Comparison of ENCODE assay signal across 17 cellular contexts in the genomic region with DNA sequence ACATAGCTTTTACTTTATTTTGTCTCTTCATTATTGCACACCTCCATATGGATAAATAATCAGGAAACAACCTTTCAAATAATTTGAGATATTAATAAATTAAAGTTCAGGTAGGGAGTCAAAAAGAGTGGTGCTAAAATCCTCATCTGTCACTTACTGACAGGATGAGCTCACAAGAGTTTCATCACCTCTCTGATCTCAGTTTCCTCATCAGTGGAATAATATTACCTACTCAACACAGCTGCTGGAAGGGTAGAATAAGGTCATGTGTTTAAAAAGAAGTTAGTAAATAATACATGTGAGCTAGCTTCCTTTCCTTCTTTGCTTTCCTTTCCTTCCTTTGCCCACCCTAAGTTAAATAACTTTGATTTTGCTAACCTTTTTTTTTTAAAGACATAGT.
"Had no signal": no experiment of that assay in that cellular context is flagged by ENCODE, and none has a peak within 500 bp of the region (broad histone marks: within the 10 kb centered on the region; RNA-seq: fewer than 3 reads in every experiment).

No MANE protein-coding gene starts in this region.

- H3K27me3 ChIP-seq: left lung, thyroid gland had no signal

- H3K9me3 ChIP-seq: left lung, thyroid gland had no signal

- FAIRE-seq: frontal cortex, kidney had no signal

- H3K4me1 ChIP-seq: left lung, thyroid gland had no signal

- ATAC-seq: activated CD4-positive, CD25-positive, alpha-beta regulatory T cell treated with anti-CD3 and anti-CD28 coated beads, Interleukin-2, amount 50 U/mL, for 24 hours; activated T-cell treated with anti-CD3 and anti-CD28 coated beads, Interleukin-2, amount 50 U/mL, for 4 hours; left lung had no signal

- H3K27ac ChIP-seq: cardiac muscle cell, left lung, thyroid gland had no signal

- DNase-seq: activated CD4-positive, alpha-beta T cell treated with anti-CD3 and anti-CD28 coated beads, Interleukin-2, amount 10 ng/mL, durations not matched to agents 7 days and 5 days; activated CD8-positive, alpha-beta memory T cell treated with anti-CD3 and anti-CD28 coated beads, Interleukin-2, amount 50 U/mL, for 4 hours; activated effector memory CD4-positive, alpha-beta T cell treated with Interleukin-2 at 50 U/mL for 16 hours; activated T-cell treated with anti-CD3 and anti-CD28 coated beads, Interleukin-2, amount 50 U/mL, for 4 hours; endodermal cell; erythroblast; head of caudate nucleus; kidney; left lung; mammary epithelial cell; occipital lobe; stimulated activated CD4-positive, alpha-beta T cell treated with anti-CD3 and anti-CD28 coated beads, Interleukin-2, amount 100 ng/mL, for 24 hours; stimulated activated naive CD4-positive, alpha-beta T cell treated with Interleukin-2 at 50 U/mL for 16 hours; thyroid gland had no signal

- H3K36me3 ChIP-seq: cardiac muscle cell, left lung, thyroid gland had no signal

- H3K4me3 ChIP-seq: cardiac muscle cell, left lung, thyroid gland had no signal
